ENCODE assay signal across 9 cellular contexts in genomic region chr6:107061125-107062020, GRCh38. TPM values are rescaled to one million over a fixed set of nuclear protein-coding genes. Genes with fewer than 3 reads are reported as not detected.
DNase-seq lines count a peak whose midpoint lies in the region; ATAC-seq and TF ChIP-seq lines count a peak whose summit lies in the region.
"Had no signal": no experiment of that assay in that cellular context is flagged by ENCODE, and none has a peak within 500 bp of the region (broad histone marks: within the 10 kb centered on the region; RNA-seq: fewer than 3 reads in every experiment).

No MANE protein-coding gene starts in this region.

- H3K36me3 Mint-ChIP-seq in endodermal cell (ENCODE audit: low read depth) = peaks cover 11% of the 10 kb centered on the region

- peak overlapping the region; percentile 99 for H3K27ac Mint-ChIP-seq in endodermal cell

- H3F3A ChIP-seq in DOHH2 (ENCODE audit: control insufficient read depth, insufficient read depth) = no peaks in the 10 kb centered on the region

- no peaks in the 10 kb centered on the region for H3K79me2 ChIP-seq in DOHH2 (ENCODE audit: control insufficient read depth, low read length)

- no peaks in the 10 kb centered on the region for H3K9me2 ChIP-seq in DOHH2 (replicated peaks; ENCODE audit: control insufficient read depth, low read length)

- no peaks in the 10 kb centered on the region for H3K27me3 Mint-ChIP-seq in endodermal cell (ENCODE audit: insufficient read depth)

- peak overlapping the region; percentile 11; the same call in 1 of the 2 replicates for H3K4me3 ChIP-seq in DOHH2 (ENCODE audit: low read length)
- peak overlapping the region; percentile 67 for H3K4me3 ChIP-seq in endodermal cell (ENCODE audit: low read length)
- no peak overlapping the region for H3K4me3 ChIP-seq in transverse colon
- H3K4me3 ChIP-seq in coronary artery = no peak overlapping the region

- H3K27me3 ChIP-seq in DOHH2 (ENCODE audit: control insufficient read depth, low read length) = 0 out of 2 replicates have a peak, but pooled peaks cover 3% of the 10 kb centered on the region
- H3K27me3 ChIP-seq in endodermal cell (ENCODE audit: control insufficient read depth, insufficient read depth, low read length, poor library complexity, severe bottlenecking) = no peaks in the 10 kb centered on the region
- no peaks in the 10 kb centered on the region for H3K27me3 ChIP-seq in transverse colon

- H3K9me3 Mint-ChIP-seq in endodermal cell = no peaks in the 10 kb centered on the region

- no peak for TF ChIP-seq EP300 in transverse colon (IDR thresholded peaks at IDR 0.05; ENCODE audit: low read depth)

- H3K4me1 ChIP-seq in DOHH2 (ENCODE audit: control insufficient read depth, low read length) (peaks cover 15% of the 10 kb centered on the region), endodermal cell (ENCODE audit: control insufficient read depth, insufficient read depth, low read length) (peaks cover 16% of the 10 kb centered on the region), transverse colon (peaks cover 0 to 16% (median 6%) of the 10 kb centered on the region in 4 donors)

- in situ Hi-C loops in transverse colon (cut with MboI; ENCODE audit: low pct_ligation_motif_present in 1 of 4, low pct_unique_long_range_greater_than_20kb in 1 of 4, low sequenced_read_pairs in 3 of 4) = no loop called here

- H3K9ac ChIP-seq in endodermal cell (ENCODE audit: extremely low read depth, low read length, poor library complexity, severe bottlenecking) = peak overlapping the region; percentile 92

- WGBS in endodermal cell (ENCODE audit: insufficient coverage in 1 of 2, insufficient read length in 1 of 2), 2 experiments = 6 to 20% methylated on average over 5 to 14 of the region's 14 CpGs
- WGBS in transverse colon (ENCODE audit: low coverage in 1 of 2), 2 donors = 40 to 49% methylated on average over 1 to 14 of the region's 14 CpGs

- H3K4me2 ChIP-seq in DOHH2 (ENCODE audit: low read length) = peak overlapping the region; percentile 41

- H3K9me3 ChIP-seq in DOHH2 (ENCODE audit: control insufficient read depth, insufficient read depth, low read length) = no peaks in the 10 kb centered on the region
- no peaks in the 10 kb centered on the region for H3K9me3 ChIP-seq in endodermal cell (ENCODE audit: control insufficient read depth, low read length)
- no peaks in the 10 kb centered on the region for H3K9me3 ChIP-seq in transverse colon

- no peaks in the 10 kb centered on the region for H4K20me1 ChIP-seq in DOHH2 (ENCODE audit: control insufficient read depth, insufficient read depth, low read depth, low read length)

- DNase-seq in endodermal cell (peak; percentile 98), transverse colon (no peak), NCI-H2029 (lab: John Stamatoyannopoulos, UW) (no peak), CD1c-positive myeloid dendritic cell (ENCODE audit: extremely low spot score) (no peak), coronary artery (ENCODE audit: low spot score) (no peak)

- TF ChIP-seq POLR2A in transverse colon (IDR thresholded peaks at IDR 0.05) = no peak

- H3K27ac ChIP-seq in DOHH2 (ENCODE audit: low read depth, low read length) (no peak overlapping the region), endodermal cell (ENCODE audit: low read depth, low read length) (peak overlapping the region; percentile 78), transverse colon (no peak overlapping the region), coronary artery (no peak overlapping the region)

- peak overlapping the region; percentile 41 for H3K4me3 Mint-ChIP-seq in endodermal cell

- H3K36me3 ChIP-seq in DOHH2 (ENCODE audit: control insufficient read depth, low read length) (no peaks in the 10 kb centered on the region), endodermal cell (ENCODE audit: control insufficient read depth, insufficient read depth, low read length) (peaks cover 3% of the 10 kb centered on the region), transverse colon (no peaks in the 10 kb centered on the region)

- no peak for TF ChIP-seq CTCF in DOHH2 (IDR thresholded peaks at IDR 0.05; ENCODE audit: low read depth, low read length, poor library complexity, severe bottlenecking)
- TF ChIP-seq CTCF in endodermal cell (conservative IDR thresholded peaks at IDR 0.05) = no peak
- TF ChIP-seq CTCF in transverse colon (IDR thresholded peaks at IDR 0.05) = no peak
- TF ChIP-seq CTCF in coronary artery (IDR thresholded peaks at IDR 0.05) = no peak

- intact Hi-C loops in transverse colon (cut with DNase I; ENCODE audit: low total_unique reads) = no loop called here

- peaks cover 52% of the 10 kb centered on the region for H3K4me1 Mint-ChIP-seq in endodermal cell

- ATAC-seq in GM19468 (IDR thresholded peaks at IDR 0.05; ENCODE audit: extremely low read depth, unreplicated experiment) = peak; percentile 31
- ATAC-seq in HG03442 (IDR thresholded peaks at IDR 0.05; ENCODE audit: unreplicated experiment) = peak; percentile 68
- ATAC-seq: right cardiac atrium had no signal

RNA-seq across cellular contexts. Expression of gene MTRES1, which starts 33.4 kb away (rescaled TPM):
- 10 to 100 TPM; 20.5 to 26.1 TPM for total RNA-seq in endodermal cell
- 23.4 TPM for polyA plus RNA-seq in endodermal cell (2013, experiment 1 of 2)
- polyA plus RNA-seq in endodermal cell (2013, experiment 2 of 2) = 20.4 TPM
- 10 to 100 TPM; 11.1 to 28.7 (median 21.6) TPM for total RNA-seq in transverse colon

RNA-seq across cellular contexts. Expression of gene BEND3, which starts 53.9 kb away (rescaled TPM):
- total RNA-seq in endodermal cell (10 to 100 TPM; 18.0 to 28.6 TPM), transverse colon (10 to 100 TPM in 1 of 4 donors, 1 to 10 TPM in 3; 4.8 to 12.1 (median 5.0) TPM)
- polyA plus RNA-seq in endodermal cell (2013, experiment 1 of 2) = 8.2 TPM
- polyA plus RNA-seq in endodermal cell (2013, experiment 2 of 2) = 7.8 TPM

Comparison
In these comparisons a context has a peak if more than half of its experiments do, and no peak if none do; other contexts are left out.
1. H3K4me3 ChIP-seq: peak in DOHH2 (single experiment) and endodermal cell (single experiment); none in transverse colon (0 of 4) and coronary artery (single experiment).